In the genomic region with DNA sequence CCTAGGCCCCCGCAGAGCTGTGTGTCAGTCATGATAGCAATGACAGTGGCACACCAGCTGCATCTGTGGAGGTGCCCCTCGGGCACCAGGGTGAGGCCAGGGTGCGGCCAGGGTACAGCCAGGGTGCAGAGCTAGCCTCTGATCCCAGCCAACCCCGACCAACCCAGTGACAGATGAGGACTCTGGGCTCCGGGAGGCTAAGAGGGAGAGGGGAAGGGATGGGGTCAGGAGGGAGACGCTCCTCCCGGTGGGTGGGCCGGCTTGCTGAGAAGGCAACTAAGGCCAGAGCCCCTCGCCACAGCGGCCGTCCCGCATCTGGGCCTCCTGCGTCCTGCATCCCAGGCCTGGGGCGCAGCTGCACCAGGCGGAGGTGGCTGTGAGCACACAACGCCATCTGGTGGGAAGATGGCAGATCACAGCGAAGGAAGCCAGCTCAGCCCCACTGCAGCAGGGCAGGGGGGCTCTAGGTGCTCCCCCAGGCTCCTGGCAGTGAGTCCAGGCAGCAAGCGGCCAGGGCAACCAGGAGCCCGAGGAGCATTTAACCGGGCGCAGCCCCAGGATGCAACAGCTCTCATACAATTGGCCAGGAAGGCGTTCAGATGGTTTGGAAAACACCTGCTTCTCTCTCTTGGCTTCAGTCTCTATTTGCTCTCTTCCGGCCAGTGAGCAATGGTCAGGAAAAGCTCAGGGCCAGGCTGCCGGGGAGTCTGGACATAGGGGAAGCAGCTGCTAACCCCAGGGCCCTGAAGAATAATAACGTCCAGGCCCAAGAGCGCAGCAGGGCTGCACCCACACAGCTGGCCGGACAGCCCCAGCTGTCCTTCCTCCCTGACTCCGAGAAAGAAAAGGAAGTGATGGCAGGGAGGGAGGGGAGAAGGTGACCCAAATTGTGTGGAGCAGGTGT, we compare ENCODE assay signal across 8 cellular contexts.
DNase-seq lines count a peak whose midpoint lies in the region; ATAC-seq and TF ChIP-seq lines count a peak whose summit lies in the region.

No MANE protein-coding gene starts in this region.

- H3K4me3 Mint-ChIP-seq in activated CD4-positive, alpha-beta T cell treated with anti-CD3 and anti-CD28 coated beads for 36 hours, result no peak overlapping the region
- no peak overlapping the region for H3K4me3 Mint-ChIP-seq in activated CD4-positive, alpha-beta T cell treated with anti-CD3 and anti-CD28 coated beads, Interleukin-2, amount 10 ng/mL, durations not matched to agents 24 days and 14 days

- no peaks in the 10 kb centered on the region for H3K36me3 Mint-ChIP-seq in activated CD4-positive, alpha-beta T cell treated with anti-CD3 and anti-CD28 coated beads for 36 hours (ENCODE audit: low read depth)
- H3K36me3 Mint-ChIP-seq in activated CD4-positive, alpha-beta T cell treated with anti-CD3 and anti-CD28 coated beads, Interleukin-2, amount 10 ng/mL, durations not matched to agents 24 days and 14 days (ENCODE audit: low read depth), result no peaks in the 10 kb centered on the region

- DNase-seq in activated CD4-positive, alpha-beta T cell treated with anti-CD3 and anti-CD28 coated beads for 36 hours, result peak; percentile 51
- no peak for DNase-seq in activated CD4-positive, alpha-beta T cell treated with anti-CD3 and anti-CD28 coated beads for 1 hour
- DNase-seq in M059J (ENCODE audit: low read depth) (peak; percentile 43), fibroblast of mammary gland (ENCODE audit: low read depth) (peak; percentile 37), nucleus accumbens (lab: John Stamatoyannopoulos, UW) (peak in 40 of 56 donors; percentile 4 to 67 (median 24)), NCI-H226 (no peak)
- DNase-seq in activated CD4-positive, alpha-beta T cell treated with anti-CD3 and anti-CD28 coated beads, Interleukin-2, amount 10 ng/mL, durations not matched to agents 24 days and 14 days, result peak; percentile 72

- peak; percentile 67 for TF ChIP-seq CTCF in fibroblast of mammary gland (conservative IDR thresholded peaks at IDR 0.05; ENCODE audit: control insufficient read depth, insufficient read depth, low read depth, low read length)

- no peaks in the 10 kb centered on the region for H3K4me1 Mint-ChIP-seq in activated CD4-positive, alpha-beta T cell treated with anti-CD3 and anti-CD28 coated beads for 36 hours
- no peaks in the 10 kb centered on the region for H3K4me1 Mint-ChIP-seq in activated CD4-positive, alpha-beta T cell treated with anti-CD3 and anti-CD28 coated beads, Interleukin-2, amount 10 ng/mL, durations not matched to agents 24 days and 14 days

- intact Hi-C loops in activated CD4-positive, alpha-beta T cell treated with anti-CD3 and anti-CD28 coated beads for 36 hours (cut with DNase I, micrococcal nuclease), result no loop called here
- intact Hi-C loops in activated CD4-positive, alpha-beta T cell treated with anti-CD3 and anti-CD28 coated beads, Interleukin-2, amount 10 ng/mL, durations not matched to agents 24 days and 14 days (cut with micrococcal nuclease), result no loop called here

- H3K4me3 ChIP-seq in fibroblast of mammary gland (ENCODE audit: control insufficient read depth, low read depth, low read length), result no peak overlapping the region

- CTCF ChIA-PET in activated CD4-positive, alpha-beta T cell treated with anti-CD3 and anti-CD28 coated beads for 36 hours (lab: Charles Lee), result interaction anchor here (0.6 to 1.1 kb wide), 9 partner anchors 9 to 1997 kb away, joined by 3 to 5 read pairs (median 4); no protein-coding TSS in a partner anchor

- H3K27me3 Mint-ChIP-seq in activated CD4-positive, alpha-beta T cell treated with anti-CD3 and anti-CD28 coated beads for 36 hours, result no peaks in the 10 kb centered on the region
- H3K27me3 Mint-ChIP-seq in activated CD4-positive, alpha-beta T cell treated with anti-CD3 and anti-CD28 coated beads, Interleukin-2, amount 10 ng/mL, durations not matched to agents 24 days and 14 days, result no peaks in the 10 kb centered on the region

- POLR2A ChIA-PET in activated CD4-positive, alpha-beta T cell treated with anti-CD3 and anti-CD28 coated beads for 36 hours (lab: Charles Lee), result no interaction called here

- no peak overlapping the region for H3K27ac Mint-ChIP-seq in activated CD4-positive, alpha-beta T cell treated with anti-CD3 and anti-CD28 coated beads for 36 hours
- H3K27ac Mint-ChIP-seq in activated CD4-positive, alpha-beta T cell treated with anti-CD3 and anti-CD28 coated beads, Interleukin-2, amount 10 ng/mL, durations not matched to agents 24 days and 14 days, result no peak overlapping the region

- ATAC-seq in activated CD4-positive, alpha-beta T cell treated with anti-CD3 and anti-CD28 coated beads for 36 hours, result peak; percentile 55
- ATAC-seq in GM19324 (IDR thresholded peaks at IDR 0.05; ENCODE audit: low FRiP score, unreplicated experiment), result no peak

- no peaks in the 10 kb centered on the region for H3K9me3 Mint-ChIP-seq in activated CD4-positive, alpha-beta T cell treated with anti-CD3 and anti-CD28 coated beads for 36 hours (ENCODE audit: low read depth)
- no peaks in the 10 kb centered on the region for H3K9me3 Mint-ChIP-seq in activated CD4-positive, alpha-beta T cell treated with anti-CD3 and anti-CD28 coated beads, Interleukin-2, amount 10 ng/mL, durations not matched to agents 24 days and 14 days

Comparison
In these comparisons a context has a peak if more than half of its experiments do, and no peak if none do; other contexts are left out.
1. DNase-seq: peak in activated CD4-positive, alpha-beta T cell treated with anti-CD3 and anti-CD28 coated beads for 36 hours (single experiment), M059J (single experiment), activated CD4-positive, alpha-beta T cell treated with anti-CD3 and anti-CD28 coated beads, Interleukin-2, amount 10 ng/mL, durations not matched to agents 24 days and 14 days (single experiment), fibroblast of mammary gland (single experiment) and nucleus accumbens (40 of 56); none in activated CD4-positive, alpha-beta T cell treated with anti-CD3 and anti-CD28 coated beads for 1 hour (single experiment) and NCI-H226 (single experiment).